18 cellular contexts compared by ENCODE assay signal in the genomic region with DNA sequence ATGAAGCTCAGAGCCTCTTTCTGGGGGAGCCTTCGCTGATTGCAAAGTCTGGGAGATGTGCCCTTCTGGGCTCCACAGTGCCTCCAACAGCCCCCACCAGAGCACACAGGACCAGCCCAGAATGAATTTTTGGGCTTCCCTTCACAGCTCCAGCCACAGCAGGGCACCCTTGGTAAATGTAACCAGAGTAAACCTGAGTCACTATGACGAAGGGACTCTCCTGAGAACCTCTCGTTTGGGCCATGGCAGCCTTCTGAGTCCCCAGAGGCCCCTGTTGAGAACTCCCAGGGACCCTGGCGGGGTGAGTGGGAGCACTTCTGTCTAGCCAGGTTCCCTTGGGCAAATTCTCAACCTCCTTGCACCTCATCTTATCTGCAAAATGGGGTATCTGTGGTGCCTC.
DNase-seq lines count a peak whose midpoint lies in the region; ATAC-seq and TF ChIP-seq lines count a peak whose summit lies in the region.
"Had no signal": no experiment of that assay in that cellular context is flagged by ENCODE, and none has a peak within 500 bp of the region (broad histone marks: within the 10 kb centered on the region; RNA-seq: fewer than 3 reads in every experiment).

No MANE protein-coding gene starts in this region.

- TF ChIP-seq CTCF in C4-2B (conservative IDR thresholded peaks at IDR 0.05) = no peak
- TF ChIP-seq CTCF in VCaP (conservative IDR thresholded peaks at IDR 0.05) = no peak

- H3K4me3 Mint-ChIP-seq in stimulated activated naive B cell treated with anti-CD40 and anti-IgM and Interleukin-4, amounts not matched to agents 10 μg/mL and 1 μg/mL and 100 μg/mL, for 72 hours = no peak overlapping the region
- H3K4me3 Mint-ChIP-seq in effector memory CD8-positive, alpha-beta T cell = no peak overlapping the region
- H3K4me3 Mint-ChIP-seq: CD8-positive, alpha-beta T cell; HFFc6 had no signal

- H3K27ac ChIP-seq in C4-2B (peak overlapping the region; percentile 86), VCaP (peak overlapping the region; percentile 99)
- H3K27ac ChIP-seq: HL-60, KMS-11 had no signal

- peaks cover 3 to 4% of the 10 kb centered on the region in 2 donors for H3K4me1 Mint-ChIP-seq in stimulated activated naive B cell treated with anti-CD40 and anti-IgM and Interleukin-4, amounts not matched to agents 10 μg/mL and 1 μg/mL and 100 μg/mL, for 72 hours
- H3K4me1 Mint-ChIP-seq in effector memory CD8-positive, alpha-beta T cell (ENCODE audit: low read depth in 2 of 2) = peaks cover 0 to 3% of the 10 kb centered on the region in 2 donors

- H3K27me3 Mint-ChIP-seq in stimulated activated naive B cell treated with anti-CD40 and anti-IgM and Interleukin-4, amounts not matched to agents 10 μg/mL and 1 μg/mL and 100 μg/mL, for 72 hours = no peaks in the 10 kb centered on the region
- peaks cover 5 to 65% of the 10 kb centered on the region in 2 donors for H3K27me3 Mint-ChIP-seq in effector memory CD8-positive, alpha-beta T cell

- DNase-seq in stimulated activated naive B cell treated with anti-CD40 and anti-IgM and Interleukin-4, amounts not matched to agents 10 μg/mL and 1 μg/mL and 100 μg/mL, for 72 hours = no peak
- DNase-seq in NCI-H1417 (lab: John Stamatoyannopoulos, UW) = no peak
- DNase-seq in effector memory CD8-positive, alpha-beta T cell = no peak
- DNase-seq: ACHN; BE2C; Calu3; CD8-positive, alpha-beta T cell; GF-D8; GOT3; H7; HFFc6 had no signal

- H3K27ac Mint-ChIP-seq in stimulated activated naive B cell treated with anti-CD40 and anti-IgM and Interleukin-4, amounts not matched to agents 10 μg/mL and 1 μg/mL and 100 μg/mL, for 72 hours = no peak overlapping the region
- H3K27ac Mint-ChIP-seq in effector memory CD8-positive, alpha-beta T cell = no peak overlapping the region
- H3K27ac Mint-ChIP-seq: CD8-positive, alpha-beta T cell; HFFc6 had no signal

- ATAC-seq in HG03378 (IDR thresholded peaks at IDR 0.05; ENCODE audit: unreplicated experiment) (peak; percentile 49), GM19395 (IDR thresholded peaks at IDR 0.05; ENCODE audit: unreplicated experiment) (no peak)
- peak; percentile 30 to 64 for ATAC-seq in stimulated activated naive B cell treated with anti-CD40 and anti-IgM and Interleukin-4, amounts not matched to agents 10 μg/mL and 1 μg/mL and 100 μg/mL, for 72 hours (replicated peaks)
- ATAC-seq in effector memory CD8-positive, alpha-beta T cell (replicated peaks) = no peak
- ATAC-seq: CD8-positive, alpha-beta T cell; HCT116 had no signal

- no peaks in the 10 kb centered on the region for H3K36me3 Mint-ChIP-seq in stimulated activated naive B cell treated with anti-CD40 and anti-IgM and Interleukin-4, amounts not matched to agents 10 μg/mL and 1 μg/mL and 100 μg/mL, for 72 hours
- peaks cover 3% of the 10 kb centered on the region for H3K36me3 Mint-ChIP-seq in effector memory CD8-positive, alpha-beta T cell (ENCODE audit: insufficient read depth)
- H3K36me3 Mint-ChIP-seq: CD8-positive, alpha-beta T cell had no signal

- no peaks in the 10 kb centered on the region for H3K9me3 Mint-ChIP-seq in stimulated activated naive B cell treated with anti-CD40 and anti-IgM and Interleukin-4, amounts not matched to agents 10 μg/mL and 1 μg/mL and 100 μg/mL, for 72 hours
- H3K9me3 Mint-ChIP-seq in effector memory CD8-positive, alpha-beta T cell = no peaks in the 10 kb centered on the region
- H3K9me3 Mint-ChIP-seq: CD8-positive, alpha-beta T cell had no signal

Comparison
In these comparisons a context has a peak if more than half of its experiments do, and no peak if none do; other contexts are left out.
1. ATAC-seq: peak in HG03378 (single experiment) and stimulated activated naive B cell treated with anti-CD40 and anti-IgM and Interleukin-4, amounts not matched to agents 10 μg/mL and 1 μg/mL and 100 μg/mL, for 72 hours (2 of 2); none in GM19395 (single experiment) and effector memory CD8-positive, alpha-beta T cell (single experiment).